29 cellular contexts compared by ENCODE assay signal in genomic region chr2:36609507-36609906, GRCh38.
"Had no signal": no experiment of that assay in that cellular context is flagged by ENCODE, and none has a peak within 500 bp of the region (broad histone marks: within the 10 kb centered on the region; RNA-seq: fewer than 3 reads in every experiment).

No MANE protein-coding gene starts in this region.

- H3K27ac Mint-ChIP-seq: activated CD8-positive, alpha-beta T cell treated with anti-CD3 and anti-CD28 coated beads for 36 hours; activated naive CD4-positive, alpha-beta T cell treated with anti-CD3 and anti-CD28 coated beads, Interleukin-2, amount 10 ng/mL, durations not matched to agents 7 days and 5 days; activated T-cell treated with anti-CD3 and anti-CD28 coated beads, Interleukin-2, amount 50 U/mL, for 72 hours; activated T-helper 2 cell treated with anti-CD3 and anti-CD28 coated beads, Interferon-gamma antibody, Interleukin-2, Interleukin-4, amounts not matched to agents 10 μg/mL and 5 μg/mL and 100 μg/mL, durations not matched to agents 14 hours and 24 hours and 36 hours had no signal

- H3K9me3 ChIP-seq: ascending aorta, body of pancreas, SJSA1 had no signal

- H3K4me1 ChIP-seq: ascending aorta, body of pancreas, SJSA1 had no signal

- H3K4me1 Mint-ChIP-seq: activated naive CD4-positive, alpha-beta T cell treated with anti-CD3 and anti-CD28 coated beads, Interleukin-2, amount 10 ng/mL, durations not matched to agents 7 days and 5 days had no signal

- ATAC-seq: activated CD4-positive, CD25-positive, alpha-beta regulatory T cell treated with anti-CD3 and anti-CD28 coated beads, Interleukin-2, amount 50 U/mL, for 24 hours; activated CD8-positive, alpha-beta T cell treated with anti-CD3 and anti-CD28 coated beads for 36 hours; activated T-cell treated with anti-CD3 and anti-CD28 coated beads, Interleukin-2, amount 50 U/mL, for 72 hours; body of pancreas; PC-3; SK-N-SH treated with all-trans-retinoic acid at 6 μM for 48 hours had no signal

- DNase-seq: activated CD4-positive, alpha-beta T cell treated with anti-CD3 and anti-CD28 coated beads for 4 hours; activated CD8-positive, alpha-beta memory T cell treated with anti-CD3 and anti-CD28 coated beads, Interleukin-2, amount 50 U/mL, for 4 hours; activated CD8-positive, alpha-beta T cell treated with anti-CD3 and anti-CD28 coated beads for 36 hours; activated gamma-delta T cell treated with Interleukin-2 at 50 U/mL for 16 hours; activated naive CD4-positive, alpha-beta T cell treated with anti-CD3 and anti-CD28 coated beads, Interleukin-2, amount 10 ng/mL, durations not matched to agents 7 days and 5 days; activated T-cell treated with anti-CD3 and anti-CD28 coated beads, Interleukin-2, amount 50 U/mL, for 72 hours; amniotic stem cell; body of pancreas; central memory CD4-positive, alpha-beta T cell; NCI-H1092; NCI-H1694; NCI-H2029; NCI-H2107; NCI-H2171 treated with DMSO at 0.1 percent for 48 hours; NCI-H226; NCI-H510A; NCI-H526 treated with DMSO at 0.1 percent for 48 hours; NK-92 treated with Interleukin-12 subunit alpha and Interleukin-12 subunit beta, amount 100 ng/mL, for 24 hours; PC-3; SHP77; SW 1271 had no signal

- H3K9me3 Mint-ChIP-seq: activated CD8-positive, alpha-beta T cell treated with anti-CD3 and anti-CD28 coated beads for 36 hours; activated naive CD4-positive, alpha-beta T cell treated with anti-CD3 and anti-CD28 coated beads, Interleukin-2, amount 10 ng/mL, durations not matched to agents 7 days and 5 days; activated T-cell treated with anti-CD3 and anti-CD28 coated beads, Interleukin-2, amount 50 U/mL, for 72 hours; activated T-helper 2 cell treated with anti-CD3 and anti-CD28 coated beads, Interferon-gamma antibody, Interleukin-2, Interleukin-4, amounts not matched to agents 10 μg/mL and 5 μg/mL and 100 μg/mL, durations not matched to agents 14 hours and 24 hours and 36 hours had no signal

- FAIRE-seq: bronchial epithelial cell, RCC 7860 had no signal

- H3K4me3 ChIP-seq: ascending aorta, body of pancreas, SJSA1 had no signal

- H3K36me3 Mint-ChIP-seq: activated naive CD4-positive, alpha-beta T cell treated with anti-CD3 and anti-CD28 coated beads, Interleukin-2, amount 10 ng/mL, durations not matched to agents 7 days and 5 days had no signal

- H3K27me3 ChIP-seq: ascending aorta, body of pancreas, SJSA1 had no signal

- H3K27ac ChIP-seq: ascending aorta, body of pancreas, KMS-11, SJSA1 had no signal

- H3K36me3 ChIP-seq: ascending aorta, SJSA1 had no signal

- H3K4me3 Mint-ChIP-seq: activated CD8-positive, alpha-beta T cell treated with anti-CD3 and anti-CD28 coated beads for 36 hours; activated naive CD4-positive, alpha-beta T cell treated with anti-CD3 and anti-CD28 coated beads, Interleukin-2, amount 10 ng/mL, durations not matched to agents 7 days and 5 days; activated T-cell treated with anti-CD3 and anti-CD28 coated beads, Interleukin-2, amount 50 U/mL, for 72 hours had no signal
